ENCODE assay signal across 9 cellular contexts in genomic region chr22:35397095-35397904, GRCh38. TPM values are rescaled to one million over a fixed set of nuclear protein-coding genes. Genes with fewer than 3 reads are reported as not detected.
A peak's percentile ranks its signal among the peaks of the same experiment; 100 is the strongest.
DNase-seq lines count a peak whose midpoint lies in the region; ATAC-seq, FAIRE-seq and TF ChIP-seq lines count a peak whose summit lies in the region.
"Had no signal": no experiment of that assay in that cellular context is flagged by ENCODE, and none has a peak within 500 bp of the region (broad histone marks: within the 10 kb centered on the region; RNA-seq: fewer than 3 reads in every experiment).

No MANE protein-coding gene starts in this region.

- no peak overlapping the region for H3K4me3 Mint-ChIP-seq in progenitor cell of endocrine pancreas (ENCODE audit: low read depth)

- TF ChIP-seq CTCF in OCI-LY3 (IDR thresholded peaks at IDR 0.05; ENCODE audit: low read depth, low read length) (no peak), progenitor cell of endocrine pancreas (IDR thresholded peaks at IDR 0.05; ENCODE audit: unreplicated experiment) (no peak)

- TF ChIP-seq POLR2A in GM12892 (IDR thresholded peaks at IDR 0.05; ENCODE audit: low read depth, low read length), result no peak

- H3K27me3 Mint-ChIP-seq in progenitor cell of endocrine pancreas, result no peaks in the 10 kb centered on the region

- H4K20me1 ChIP-seq in OCI-LY3 (ENCODE audit: insufficient read depth, low read length), result no peaks in the 10 kb centered on the region; the same call in none of the 2 replicates

- H3K4me2 ChIP-seq in OCI-LY3 (ENCODE audit: low read length), result peak overlapping the region; percentile 57

- H3K79me2 ChIP-seq in OCI-LY3 (ENCODE audit: low read length), result peaks cover 30% of the 10 kb centered on the region

- H3K9me3 ChIP-seq in OCI-LY3 (ENCODE audit: insufficient read depth, low read length), result no peaks in the 10 kb centered on the region

- peaks cover 22% of the 10 kb centered on the region for H3K4me1 Mint-ChIP-seq in progenitor cell of endocrine pancreas (ENCODE audit: low read depth)

- no peaks in the 10 kb centered on the region for H3K27me3 ChIP-seq in OCI-LY3 (ENCODE audit: low read depth, low read length)

- peak; percentile 27 for FAIRE-seq in GM12892 (lab: Jason Lieb, UNC)

- peak overlapping the region; percentile 81 for H3K27ac Mint-ChIP-seq in progenitor cell of endocrine pancreas

- peaks cover 34% of the 10 kb centered on the region for H3K36me3 ChIP-seq in OCI-LY3 (replicated peaks; ENCODE audit: low read depth, low read length)

- peak overlapping the region; percentile 60 for H3K9ac ChIP-seq in OCI-LY3 (ENCODE audit: low read length)

- H3K36me3 Mint-ChIP-seq in progenitor cell of endocrine pancreas (ENCODE audit: insufficient read depth), result no peaks in the 10 kb centered on the region

- no peak for ATAC-seq in HG02938 (IDR thresholded peaks at IDR 0.05; ENCODE audit: unreplicated experiment)
- ATAC-seq in GM21619 (IDR thresholded peaks at IDR 0.05; ENCODE audit: unreplicated experiment), result no peak

- peak overlapping the region; percentile 36 for H3K4me3 ChIP-seq in OCI-LY3 (ENCODE audit: low read length)

- no peaks in the 10 kb centered on the region for H3K9me3 Mint-ChIP-seq in progenitor cell of endocrine pancreas (ENCODE audit: low read depth)

- H2AFZ ChIP-seq in OCI-LY3 (ENCODE audit: low read depth, low read length), result peak overlapping the region; percentile 9; the same call in 1 of the 2 replicates

- H3K4me1 ChIP-seq in OCI-LY3 (ENCODE audit: low read length), result peaks cover 63% of the 10 kb centered on the region

- DNase-seq in GM12892 (ENCODE audit: insufficient read length), result no peak
- DNase-seq in fibroblast of peridontal ligament (ENCODE audit: extremely low read depth), result peak; percentile 38
- DNase-seq in progenitor cell of endocrine pancreas (ENCODE audit: low spot score, unreplicated experiment), result no peak
- no peak for DNase-seq in hepatic stellate cell (ENCODE audit: low spot score)
- no peak for DNase-seq in NCI-H774 (lab: John Stamatoyannopoulos, UW)
- DNase-seq: NCI-H446 had no signal

- H3K27ac ChIP-seq in OCI-LY3 (ENCODE audit: low read length), result peak overlapping the region; percentile 94

RNA-seq across cellular contexts. Expression of gene MCM5, which starts 2.6 kb away (rescaled TPM):
- 105 TPM for polyA plus RNA-seq in GM12892 (2012; ENCODE audit: missing spikeins)
- total RNA-seq in progenitor cell of endocrine pancreas, result 84.8 and 92.8 TPM in 2 replicates

RNA-seq across cellular contexts. Expression of gene HMOX1, which starts 16.4 kb away (rescaled TPM):
- polyA plus RNA-seq in GM12892 (2012; ENCODE audit: missing spikeins), result 9.7 TPM
- 4.3 and 6.4 TPM in 2 replicates for total RNA-seq in progenitor cell of endocrine pancreas
